In genomic region chr11:119180729-119181676, GRCh38 we compare ENCODE assay signal across 1 cellular context.
A peak's percentile ranks its signal among the peaks of the same experiment; 100 is the strongest.
TF ChIP-seq lines count a peak whose summit lies in the region.

No MANE protein-coding gene starts in this region.

TF ChIP-seq in K562, 482 proteins besides CTCF, POLR2A, EP300 and RAD21:
- TF ChIP-seq ZFX (CRISPR knock-in tag; IDR thresholded peaks at IDR 0.05) = peak; percentile 27; the same call in 1 of the 2 replicates
- no peak for TF ChIP-seq HLTF (IDR thresholded peaks at IDR 0.05)
- peak; percentile 76 for TF ChIP-seq ZNF766 (CRISPR knock-in tag; conservative IDR thresholded peaks at IDR 0.05)
- peak; percentile 89 for TF ChIP-seq ZNF121 (CRISPR knock-in tag; conservative IDR thresholded peaks at IDR 0.05)
TF ChIP-seq in K562: peak in this region for 3.
